1 cellular context compared by ENCODE assay signal in the genomic region with DNA sequence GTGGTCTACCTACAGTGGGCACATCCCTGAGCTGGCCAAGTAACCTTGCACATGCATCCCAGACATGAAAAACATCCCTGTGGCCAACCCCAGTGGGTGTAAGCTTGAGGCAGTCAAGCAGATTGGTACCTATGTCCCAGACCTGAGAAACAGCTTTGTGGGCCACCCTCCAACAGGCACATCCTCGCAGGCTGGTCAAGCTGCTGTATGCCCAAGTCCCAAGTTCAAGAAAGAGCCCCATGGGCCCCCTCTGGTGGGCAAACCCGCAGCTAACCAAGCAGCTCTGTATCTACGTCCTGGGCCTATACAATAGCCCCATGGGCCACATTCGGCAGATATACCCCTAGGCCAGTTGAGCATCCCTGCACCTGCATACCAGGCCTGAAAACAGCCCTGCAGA.
TF ChIP-seq lines count a peak whose summit lies in the region.

No MANE protein-coding gene starts in this region.

TF ChIP-seq in GM12878, 131 proteins besides CTCF, POLR2A, EP300 and RAD21:
- TF ChIP-seq ESRRA (IDR thresholded peaks at IDR 0.05; ENCODE audit: low read length), result no peak
- TF ChIP-seq, protein P1, sequence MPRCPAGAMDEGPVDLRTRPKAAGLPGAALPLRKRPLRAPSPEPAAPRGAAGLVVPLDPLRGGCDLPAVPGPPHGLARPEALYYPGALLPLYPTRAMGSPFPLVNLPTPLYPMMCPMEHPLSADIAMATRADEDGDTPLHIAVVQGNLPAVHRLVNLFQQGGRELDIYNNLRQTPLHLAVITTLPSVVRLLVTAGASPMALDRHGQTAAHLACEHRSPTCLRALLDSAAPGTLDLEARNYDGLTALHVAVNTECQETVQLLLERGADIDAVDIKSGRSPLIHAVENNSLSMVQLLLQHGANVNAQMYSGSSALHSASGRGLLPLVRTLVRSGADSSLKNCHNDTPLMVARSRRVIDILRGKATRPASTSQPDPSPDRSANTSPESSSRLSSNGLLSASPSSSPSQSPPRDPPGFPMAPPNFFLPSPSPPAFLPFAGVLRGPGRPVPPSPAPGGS (IDR thresholded peaks at IDR 0.05; ENCODE audit: borderline replicate concordance, insufficient read depth, low read depth, low read length, poor library complexity, severe bottlenecking), result no peak
- TF ChIP-seq CREM (IDR thresholded peaks at IDR 0.05; ENCODE audit: low read depth), result no peak
- TF ChIP-seq CBFB (IDR thresholded peaks at IDR 0.05; ENCODE audit: low read depth), result no peak
- TF ChIP-seq NR2C2 (IDR thresholded peaks at IDR 0.05; ENCODE audit: borderline replicate concordance, control insufficient read depth, insufficient read length, low read depth), result no peak
- TF ChIP-seq, protein P2, sequence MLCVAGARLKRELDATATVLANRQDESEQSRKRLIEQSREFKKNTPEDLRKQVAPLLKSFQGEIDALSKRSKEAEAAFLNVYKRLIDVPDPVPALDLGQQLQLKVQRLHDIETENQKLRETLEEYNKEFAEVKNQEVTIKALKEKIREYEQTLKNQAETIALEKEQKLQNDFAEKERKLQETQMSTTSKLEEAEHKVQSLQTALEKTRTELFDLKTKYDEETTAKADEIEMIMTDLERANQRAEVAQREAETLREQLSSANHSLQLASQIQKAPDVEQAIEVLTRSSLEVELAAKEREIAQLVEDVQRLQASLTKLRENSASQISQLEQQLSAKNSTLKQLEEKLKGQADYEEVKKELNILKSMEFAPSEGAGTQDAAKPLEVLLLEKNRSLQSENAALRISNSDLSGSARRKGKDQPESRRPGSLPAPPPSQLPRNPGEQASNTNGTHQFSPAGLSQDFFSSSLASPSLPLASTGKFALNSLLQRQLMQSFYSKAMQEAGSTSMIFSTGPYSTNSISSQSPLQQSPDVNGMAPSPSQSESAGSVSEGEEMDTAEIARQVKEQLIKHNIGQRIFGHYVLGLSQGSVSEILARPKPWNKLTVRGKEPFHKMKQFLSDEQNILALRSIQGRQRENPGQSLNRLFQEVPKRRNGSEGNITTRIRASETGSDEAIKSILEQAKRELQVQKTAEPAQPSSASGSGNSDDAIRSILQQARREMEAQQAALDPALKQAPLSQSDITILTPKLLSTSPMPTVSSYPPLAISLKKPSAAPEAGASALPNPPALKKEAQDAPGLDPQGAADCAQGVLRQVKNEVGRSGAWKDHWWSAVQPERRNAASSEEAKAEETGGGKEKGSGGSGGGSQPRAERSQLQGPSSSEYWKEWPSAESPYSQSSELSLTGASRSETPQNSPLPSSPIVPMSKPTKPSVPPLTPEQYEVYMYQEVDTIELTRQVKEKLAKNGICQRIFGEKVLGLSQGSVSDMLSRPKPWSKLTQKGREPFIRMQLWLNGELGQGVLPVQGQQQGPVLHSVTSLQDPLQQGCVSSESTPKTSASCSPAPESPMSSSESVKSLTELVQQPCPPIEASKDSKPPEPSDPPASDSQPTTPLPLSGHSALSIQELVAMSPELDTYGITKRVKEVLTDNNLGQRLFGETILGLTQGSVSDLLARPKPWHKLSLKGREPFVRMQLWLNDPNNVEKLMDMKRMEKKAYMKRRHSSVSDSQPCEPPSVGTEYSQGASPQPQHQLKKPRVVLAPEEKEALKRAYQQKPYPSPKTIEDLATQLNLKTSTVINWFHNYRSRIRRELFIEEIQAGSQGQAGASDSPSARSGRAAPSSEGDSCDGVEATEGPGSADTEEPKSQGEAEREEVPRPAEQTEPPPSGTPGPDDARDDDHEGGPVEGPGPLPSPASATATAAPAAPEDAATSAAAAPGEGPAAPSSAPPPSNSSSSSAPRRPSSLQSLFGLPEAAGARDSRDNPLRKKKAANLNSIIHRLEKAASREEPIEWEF (IDR thresholded peaks at IDR 0.05; ENCODE audit: insufficient replicate concordance, low read depth, low read length), result no peak
- TF ChIP-seq, protein P3, sequence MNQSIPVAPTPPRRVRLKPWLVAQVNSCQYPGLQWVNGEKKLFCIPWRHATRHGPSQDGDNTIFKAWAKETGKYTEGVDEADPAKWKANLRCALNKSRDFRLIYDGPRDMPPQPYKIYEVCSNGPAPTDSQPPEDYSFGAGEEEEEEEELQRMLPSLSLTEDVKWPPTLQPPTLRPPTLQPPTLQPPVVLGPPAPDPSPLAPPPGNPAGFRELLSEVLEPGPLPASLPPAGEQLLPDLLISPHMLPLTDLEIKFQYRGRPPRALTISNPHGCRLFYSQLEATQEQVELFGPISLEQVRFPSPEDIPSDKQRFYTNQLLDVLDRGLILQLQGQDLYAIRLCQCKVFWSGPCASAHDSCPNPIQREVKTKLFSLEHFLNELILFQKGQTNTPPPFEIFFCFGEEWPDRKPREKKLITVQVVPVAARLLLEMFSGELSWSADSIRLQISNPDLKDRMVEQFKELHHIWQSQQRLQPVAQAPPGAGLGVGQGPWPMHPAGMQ (IDR thresholded peaks at IDR 0.05; ENCODE audit: borderline replicate concordance), result no peak
- no peak for TF ChIP-seq FOS (IDR thresholded peaks at IDR 0.05; ENCODE audit: borderline replicate concordance, extremely low read depth, insufficient read length)
